Comparison of ENCODE assay signal across 1 cellular context in genomic region chr7:101233907-101234547, GRCh38.
TF ChIP-seq lines count a peak whose summit lies in the region.

No MANE protein-coding gene starts in this region.

TF ChIP-seq in K562, 482 proteins besides CTCF, POLR2A, EP300 and RAD21 (continued from another document and continues in another):
- no peak for TF ChIP-seq RERE (CRISPR knock-in tag; IDR thresholded peaks at IDR 0.05; ENCODE audit: borderline replicate concordance)
- TF ChIP-seq LEF1 (IDR thresholded peaks at IDR 0.05), result peak; percentile 17; the same call in 1 of the 2 replicates
- 0 out of 2 replicates have a peak, but pooled peaks have one; percentile 34 for TF ChIP-seq GABPB1 (CRISPR knock-in tag; IDR thresholded peaks at IDR 0.05)
- TF ChIP-seq ZFP91 (CRISPR knock-in tag; IDR thresholded peaks at IDR 0.05), result no peak
- no peak for TF ChIP-seq ZNF133 (CRISPR knock-in tag; IDR thresholded peaks at IDR 0.05)
- no peak for TF ChIP-seq MAFK (IDR thresholded peaks at IDR 0.05; ENCODE audit: low read length)
- no peak for TF ChIP-seq CEBPZ (IDR thresholded peaks at IDR 0.05; ENCODE audit: borderline replicate concordance, low read depth, low read length)
- TF ChIP-seq MITF (IDR thresholded peaks at IDR 0.05), result no peak
- TF ChIP-seq KLF10 (CRISPR knock-in tag; IDR thresholded peaks at IDR 0.05), result no peak
- TF ChIP-seq SNAPC5 (CRISPR knock-in tag; IDR thresholded peaks at IDR 0.05), result no peak
- no peak for TF ChIP-seq FOS (IDR thresholded peaks at IDR 0.05; ENCODE audit: extremely low read depth, insufficient read length)
- TF ChIP-seq ZC3H8 (IDR thresholded peaks at IDR 0.05), result no peak
- no peak for TF ChIP-seq ZNF583 (CRISPR knock-in tag; IDR thresholded peaks at IDR 0.05)
- no peak for TF ChIP-seq POLR2B (IDR thresholded peaks at IDR 0.05; ENCODE audit: low read depth, partially characterized antibody)
- TF ChIP-seq YBX1 (IDR thresholded peaks at IDR 0.05), result no peak
- no peak for TF ChIP-seq ATF3 (IDR thresholded peaks at IDR 0.05)
- TF ChIP-seq ATF3 (CRISPR knock-in tag; conservative IDR thresholded peaks at IDR 0.05), result no peak
- TF ChIP-seq TAF1 (IDR thresholded peaks at IDR 0.05; ENCODE audit: control insufficient read depth, extremely low read depth, insufficient read depth, low read length, severe bottlenecking), result peak; percentile 51
- TF ChIP-seq STAT5B (CRISPR knock-in tag; IDR thresholded peaks at IDR 0.05), result no peak
- TF ChIP-seq BCOR (IDR thresholded peaks at IDR 0.05), result 0 out of 2 replicates have a peak, but pooled peaks have one; percentile 18
- TF ChIP-seq BRD4 (IDR thresholded peaks at IDR 0.05), result no peak
- TF ChIP-seq BCLAF1 (IDR thresholded peaks at IDR 0.05; ENCODE audit: borderline replicate concordance in 1 of 2, control insufficient read depth in 1 of 2, low read depth in 2 of 2, low read length in 1 of 2), result no peak
- peak; percentile 59 for TF ChIP-seq CXXC5 (CRISPR knock-in tag; IDR thresholded peaks at IDR 0.05)
- no peak for TF ChIP-seq NR3C1 (CRISPR knock-in tag; IDR thresholded peaks at IDR 0.05)
- TF ChIP-seq KDM5B (IDR thresholded peaks at IDR 0.05; ENCODE audit: insufficient replicate concordance, low read depth, low read length), result no peak
- peak; percentile 48; the same call in 1 of the 2 replicates for TF ChIP-seq SMARCE1 (IDR thresholded peaks at IDR 0.05)
- TF ChIP-seq CUX1 (CRISPR knock-in tag; IDR thresholded peaks at IDR 0.05), result no peak
- TF ChIP-seq POLR3A (IDR thresholded peaks at IDR 0.05; ENCODE audit: borderline replicate concordance, extremely low read depth, insufficient read depth, insufficient read length), result no peak
- no peak for TF ChIP-seq PHF20 (IDR thresholded peaks at IDR 0.05; ENCODE audit: partially characterized antibody)
- TF ChIP-seq SP1 (CRISPR knock-in tag; IDR thresholded peaks at IDR 0.05), result no peak
- no peak for TF ChIP-seq PHF21A (IDR thresholded peaks at IDR 0.05; ENCODE audit: borderline replicate concordance, low read depth)
- TF ChIP-seq DEAF1 (CRISPR knock-in tag; IDR thresholded peaks at IDR 0.05), result no peak
- no peak for TF ChIP-seq CHD2 (IDR thresholded peaks at IDR 0.05; ENCODE audit: low read depth, low read length)
- peak; percentile 80; the same call in 1 of the 2 replicates for TF ChIP-seq DPF2 (IDR thresholded peaks at IDR 0.05)
- TF ChIP-seq GABPA (tag; conservative IDR thresholded peaks at IDR 0.05; ENCODE audit: low read depth), result no peak
- TF ChIP-seq SREBF2 (CRISPR knock-in tag; IDR thresholded peaks at IDR 0.05), result no peak
- no peak for TF ChIP-seq DACH1 (IDR thresholded peaks at IDR 0.05; ENCODE audit: partially characterized antibody)
- TF ChIP-seq LCOR (CRISPR knock-in tag; IDR thresholded peaks at IDR 0.05), result no peak
